In genomic region chr9:78567693-78568092, GRCh38 we compare ENCODE assay signal across 20 cellular contexts.
DNase-seq lines count a peak whose midpoint lies in the region; ATAC-seq and TF ChIP-seq lines count a peak whose summit lies in the region.
"Had no signal": no experiment of that assay in that cellular context is flagged by ENCODE, and none has a peak within 500 bp of the region (broad histone marks: within the 10 kb centered on the region; RNA-seq: fewer than 3 reads in every experiment).

No MANE protein-coding gene starts in this region.

- ATAC-seq in lower lobe of right lung: no peak
- ATAC-seq in HG02840 (IDR thresholded peaks at IDR 0.05; ENCODE audit: low FRiP score, unreplicated experiment): no peak
- no peak for ATAC-seq in GM21717 (IDR thresholded peaks at IDR 0.05; ENCODE audit: unreplicated experiment)
- ATAC-seq: activated CD8-positive, alpha-beta memory T cell treated with anti-CD3 and anti-CD28 coated beads, Interleukin-2, amount 10 ng/mL, durations not matched to agents 7 days and 5 days; activated T-cell treated with anti-CD3 and anti-CD28 coated beads, Interleukin-2, amount 50 U/mL, for 4 hours; left ventricle myocardium superior; sciatic nerve had no signal

- TF ChIP-seq CTCF in choroid plexus epithelial cell (conservative IDR thresholded peaks at IDR 0.05; ENCODE audit: low read depth, low read length) (no peak), lower lobe of right lung (IDR thresholded peaks at IDR 0.05) (no peak)

- no peak overlapping the region for H4K8ac ChIP-seq in mesenchymal stem cell (ENCODE audit: low read length)

- WGBS in mesenchymal stem cell: 100% methylated on average over 1 of the region's 3 CpGs

- no peak overlapping the region for H2BK5ac ChIP-seq in mesenchymal stem cell (ENCODE audit: low read depth, low read length, poor library complexity, severe bottlenecking)

- H3K23ac ChIP-seq in mesenchymal stem cell (ENCODE audit: low read length in 2 of 2): no peak overlapping the region

- H3K4me2 ChIP-seq in mesenchymal stem cell (ENCODE audit: low read length, poor library complexity, severe bottlenecking): no peak overlapping the region

- no peak overlapping the region for H2AFZ ChIP-seq in mesenchymal stem cell (ENCODE audit: low read depth, low read length)

- peak overlapping the region in 1 of 2 experiments; percentile 37 for H2BK12ac ChIP-seq in mesenchymal stem cell (ENCODE audit: low read length in 2 of 2)

- peak overlapping the region; percentile 18 for H4K91ac ChIP-seq in mesenchymal stem cell (ENCODE audit: low read length)

- H3K4ac ChIP-seq in mesenchymal stem cell (ENCODE audit: low read depth in 1 of 2, low read length in 2 of 2): no peak overlapping the region

- H3K14ac ChIP-seq in mesenchymal stem cell (ENCODE audit: low read length in 2 of 2): no peak overlapping the region

- H3K9ac ChIP-seq in mesenchymal stem cell (ENCODE audit: low read length): no peak overlapping the region

- H3K4me3 ChIP-seq in choroid plexus epithelial cell (ENCODE audit: low read depth, low read length) (no peak overlapping the region), mesenchymal stem cell (ENCODE audit: insufficient read depth in 1 of 2, low read depth in 1 of 2, low read length in 2 of 2) (no peak overlapping the region), lower lobe of right lung (no peak overlapping the region)
- H3K4me3 ChIP-seq: tibial artery had no signal

- peak; percentile 17 for DNase-seq in EH (ENCODE audit: low read depth)
- DNase-seq in M059J (ENCODE audit: low read depth): peak; percentile 73
- peak; percentile 19 for DNase-seq in choroid plexus epithelial cell (ENCODE audit: low read depth)
- DNase-seq in mesenchymal stem cell: no peak
- DNase-seq in lower lobe of right lung: no peak
- no peak for DNase-seq in activated gamma-delta T cell (lab: John Stamatoyannopoulos, UW)
- DNase-seq: activated CD8-positive, alpha-beta memory T cell treated with anti-CD3 and anti-CD28 coated beads, Interleukin-2, amount 10 ng/mL, durations not matched to agents 7 days and 5 days; activated naive CD4-positive, alpha-beta T cell; activated T-cell treated with anti-CD3 and anti-CD28 coated beads, Interleukin-2, amount 50 U/mL, for 4 hours; AML-193; CD4-positive, alpha-beta memory T cell; effector CD4-positive, alpha-beta T cell; glutamatergic neuron; left ventricle myocardium superior; NCI-H82; stimulated activated CD4-positive, alpha-beta T cell treated with anti-CD3 and anti-CD28 coated beads, Interleukin-4, amount 100 ng/mL, for 24 hours; tibial artery had no signal

- intact Hi-C loops in lower lobe of right lung (cut with DNase I): no loop called here

- H2BK120ac ChIP-seq in mesenchymal stem cell (ENCODE audit: low read depth, low read length): no peak overlapping the region

- H3K36me3 ChIP-seq in mesenchymal stem cell (ENCODE audit: control insufficient read depth in 1 of 2, insufficient read depth in 2 of 2, low read depth in 1 of 2, low read length in 2 of 2) (no peaks in the 10 kb centered on the region), lower lobe of right lung (no peaks in the 10 kb centered on the region)
- H3K36me3 ChIP-seq: tibial artery had no signal

- H3K9me3 ChIP-seq in mesenchymal stem cell (ENCODE audit: control insufficient read depth, low read length) (no peaks in the 10 kb centered on the region), lower lobe of right lung (no peaks in the 10 kb centered on the region)
- H3K9me3 ChIP-seq: tibial artery had no signal

- no peak overlapping the region for H3K18ac ChIP-seq in mesenchymal stem cell (ENCODE audit: low read depth in 1 of 2, low read length in 2 of 2)

- no peak overlapping the region for H2AK5ac ChIP-seq in mesenchymal stem cell (ENCODE audit: low read length, severe bottlenecking)

- H3K4me1 ChIP-seq in mesenchymal stem cell (ENCODE audit: control insufficient read depth, insufficient read depth, low read depth, low read length): peaks cover 6% of the 10 kb centered on the region
- no peaks in the 10 kb centered on the region for H3K4me1 ChIP-seq in lower lobe of right lung

- no peak overlapping the region for H3K27ac ChIP-seq in mesenchymal stem cell (ENCODE audit: low read length, poor library complexity, severe bottlenecking)
- H3K27ac ChIP-seq in lower lobe of right lung: no peak overlapping the region
- H3K27ac ChIP-seq: tibial artery had no signal

- peak overlapping the region; percentile 57 for H2BK15ac ChIP-seq in mesenchymal stem cell (ENCODE audit: low read depth, poor library complexity, severe bottlenecking)

- no peaks in the 10 kb centered on the region for H3K27me3 ChIP-seq in mesenchymal stem cell (ENCODE audit: control insufficient read depth in 1 of 2, insufficient read depth in 1 of 2, low read length in 2 of 2)
- no peaks in the 10 kb centered on the region for H3K27me3 ChIP-seq in lower lobe of right lung (ENCODE audit: low read depth)
- H3K27me3 ChIP-seq: tibial artery had no signal

- no peaks in the 10 kb centered on the region for H3K79me1 ChIP-seq in mesenchymal stem cell (replicated peaks; ENCODE audit: low read length, poor library complexity, severe bottlenecking)

Comparison
In these comparisons a context has a peak if more than half of its experiments do, and no peak if none do; other contexts are left out.
1. DNase-seq: peak in EH (single experiment), M059J (single experiment) and choroid plexus epithelial cell (single experiment); none in mesenchymal stem cell (single experiment), lower lobe of right lung (single experiment) and activated gamma-delta T cell (single experiment).